Comparison of ENCODE assay signal across 15 cellular contexts in genomic region chr11:125426818-125427528, GRCh38.
DNase-seq lines count a peak whose midpoint lies in the region; ATAC-seq and TF ChIP-seq lines count a peak whose summit lies in the region.
"Had no signal": no experiment of that assay in that cellular context is flagged by ENCODE, and none has a peak within 500 bp of the region (broad histone marks: within the 10 kb centered on the region; RNA-seq: fewer than 3 reads in every experiment).

No MANE protein-coding gene starts in this region.

- H3K9me3 ChIP-seq in OCI-LY7 (ENCODE audit: low read length), result no peaks in the 10 kb centered on the region
- no peaks in the 10 kb centered on the region for H3K9me3 ChIP-seq in gastrocnemius medialis
- no peaks in the 10 kb centered on the region for H3K9me3 ChIP-seq in MM.1S (replicated peaks; ENCODE audit: insufficient read depth, low read length)

- in situ Hi-C loops in gastrocnemius medialis (cut with MboI; ENCODE audit: low sequenced_read_pairs in 4 of 4), result no loop called here

- ATAC-seq in GM23338, result peak; percentile 7; the same call in 2 of the 3 replicates
- ATAC-seq in gastrocnemius medialis, result peak in 1 of 2 donors; percentile 13
- ATAC-seq in HG03045 (IDR thresholded peaks at IDR 0.05; ENCODE audit: unreplicated experiment), result no peak
- ATAC-seq: PC-3 had no signal

- H3K79me2 ChIP-seq in GM23338 (replicated peaks; ENCODE audit: insufficient read depth) (no peaks in the 10 kb centered on the region), OCI-LY7 (ENCODE audit: insufficient read depth, low read depth, low read length) (no peaks in the 10 kb centered on the region), MM.1S (ENCODE audit: low read length) (no peaks in the 10 kb centered on the region)

- BruUV-seq in OCI-LY7 (replicated peaks; lab: Mats Ljungman, UMichigan), result no TSS peak

- H3K36me3 Mint-ChIP-seq in GM23338 (ENCODE audit: low read depth), result no peaks in the 10 kb centered on the region
- H3K36me3 Mint-ChIP-seq: IgD-negative memory B cell had no signal

- CTCF ChIA-PET in OCI-LY7 (lab: Charles Lee; ENCODE audit: unreplicated experiment), result interaction anchor here (0.5 kb wide), 1 partner anchor 198 kb away, joined by 3 read pairs; no protein-coding TSS in a partner anchor

- H3K9ac ChIP-seq in MM.1S (ENCODE audit: low read length), result no peak overlapping the region

- H3K27ac Mint-ChIP-seq in GM23338, result no peak overlapping the region; the same call in 1 of the 2 replicates
- H3K27ac Mint-ChIP-seq: IgD-negative memory B cell had no signal

- POLR2A ChIA-PET in OCI-LY7 (lab: Charles Lee), result interaction anchor here (0.6 kb wide), 1 partner anchor 27 kb away, joined by 3 read pairs; no protein-coding TSS in a partner anchor

- H4K20me1 ChIP-seq in GM23338 (replicated peaks; ENCODE audit: insufficient read depth) (no peaks in the 10 kb centered on the region), OCI-LY7 (ENCODE audit: insufficient read depth, low read length) (no peaks in the 10 kb centered on the region), MM.1S (ENCODE audit: insufficient read depth, low read length) (no peaks in the 10 kb centered on the region)

- H3K36me3 ChIP-seq in GM23338 (ENCODE audit: insufficient read depth), result no peaks in the 10 kb centered on the region
- no peaks in the 10 kb centered on the region for H3K36me3 ChIP-seq in OCI-LY7 (ENCODE audit: insufficient read depth, low read length)
- no peaks in the 10 kb centered on the region for H3K36me3 ChIP-seq in gastrocnemius medialis
- H3K36me3 ChIP-seq in MM.1S (replicated peaks; ENCODE audit: insufficient read depth, low read length), result no peaks in the 10 kb centered on the region

- H3K4me3 ChIP-seq in GM23338 (no peak overlapping the region), OCI-LY7 (ENCODE audit: low read depth, low read length, poor library complexity, severe bottlenecking) (no peak overlapping the region), gastrocnemius medialis (no peak overlapping the region), MM.1S (ENCODE audit: low read length) (no peak overlapping the region)

- TF ChIP-seq POLR2A in gastrocnemius medialis (IDR thresholded peaks at IDR 0.05), result no peak

- H3K4me1 Mint-ChIP-seq in GM23338, result peaks cover 18% of the 10 kb centered on the region

- H3K4me1 ChIP-seq in GM23338 (ENCODE audit: insufficient read depth) (peaks cover 11% of the 10 kb centered on the region), OCI-LY7 (ENCODE audit: insufficient read depth, low read length, poor library complexity, severe bottlenecking) (peaks cover 5% of the 10 kb centered on the region), gastrocnemius medialis (peaks cover 65 to 66% of the 10 kb centered on the region in 2 donors), MM.1S (ENCODE audit: low read length) (0 out of 2 replicates have a peak, but pooled peaks cover 2% of the 10 kb centered on the region)

- H3K9me2 ChIP-seq in GM23338 (ENCODE audit: insufficient read depth) (no peaks in the 10 kb centered on the region), OCI-LY7 (ENCODE audit: insufficient read depth, low read length) (no peaks in the 10 kb centered on the region), MM.1S (replicated peaks; ENCODE audit: insufficient read depth, low read length) (no peaks in the 10 kb centered on the region)

- H3K4me3 Mint-ChIP-seq in GM23338, result no peak overlapping the region
- H3K4me3 Mint-ChIP-seq: IgD-negative memory B cell had no signal

- H2AFZ ChIP-seq in GM23338, result peak overlapping the region; percentile 28; the same call in 1 of the 2 replicates
- no peak overlapping the region for H2AFZ ChIP-seq in OCI-LY7 (ENCODE audit: low read length)
- H2AFZ ChIP-seq in MM.1S (ENCODE audit: low read length), result no peak overlapping the region

- intact Hi-C loops in OCI-LY7 (cut with micrococcal nuclease; ENCODE audit: unreplicated experiment) (loop anchor here (10.0 kb wide), 1 partner anchor 462 kb away; no protein-coding TSS in a partner anchor), gastrocnemius medialis (cut with DNase I; ENCODE audit: low total_unique reads) (loop anchor here (5.0 kb wide), 2 partner anchors 200 to 315 kb away; partner anchors contain the start of gene TMEM218)

- no peaks in the 10 kb centered on the region for H3F3A ChIP-seq in GM23338 (replicated peaks; ENCODE audit: low read depth)
- no peaks in the 10 kb centered on the region for H3F3A ChIP-seq in MM.1S (ENCODE audit: insufficient read depth, low read length)

- TF ChIP-seq CTCF in GM23338 (conservative IDR thresholded peaks at IDR 0.05; ENCODE audit: low read depth in 2 of 2), result peak in 1 of 2 experiments; percentile 17; a peak in 1 of 4 replicates
- no peak for TF ChIP-seq CTCF in OCI-LY7 (conservative IDR thresholded peaks at IDR 0.05; ENCODE audit: low read length)
- TF ChIP-seq CTCF in gastrocnemius medialis (IDR thresholded peaks at IDR 0.05 in 4 of 5, conservative IDR thresholded peaks at IDR 0.05 in 1 of 5), result no peak
- no peak for TF ChIP-seq CTCF in MM.1S (IDR thresholded peaks at IDR 0.05; ENCODE audit: low read length)

- no peak overlapping the region for H3K27ac ChIP-seq in GM23338 (ENCODE audit: low read depth)
- H3K27ac ChIP-seq in OCI-LY7 (ENCODE audit: low read depth, low read length, poor library complexity, severe bottlenecking), result no peak overlapping the region
- peak overlapping the region; percentile 82 to 88 (median 85) for H3K27ac ChIP-seq in gastrocnemius medialis
- no peak overlapping the region for H3K27ac ChIP-seq in MM.1S (ENCODE audit: low read length)
- H3K27ac ChIP-seq: C4-2B had no signal

- peaks cover 11% of the 10 kb centered on the region for H3K27me3 Mint-ChIP-seq in GM23338 (ENCODE audit: insufficient read depth, low read depth, poor library complexity)

- no peak overlapping the region for H3K4me2 ChIP-seq in GM23338
- H3K4me2 ChIP-seq in OCI-LY7 (ENCODE audit: low read length), result no peak overlapping the region
- H3K4me2 ChIP-seq in MM.1S (ENCODE audit: low read depth, low read length), result no peak overlapping the region

- no peaks in the 10 kb centered on the region for H3K27me3 ChIP-seq in GM23338 (ENCODE audit: insufficient read depth)
- no peaks in the 10 kb centered on the region for H3K27me3 ChIP-seq in gastrocnemius medialis
- no peaks in the 10 kb centered on the region for H3K27me3 ChIP-seq in MM.1S (replicated peaks; ENCODE audit: insufficient read depth, low read length)

- no peak for DNase-seq in GM23338 (ENCODE audit: low spot score)
- DNase-seq in OCI-LY7 (ENCODE audit: low spot score), result peak; percentile 21
- peak; percentile 81 for DNase-seq in mesenteric fat pad (ENCODE audit: low spot score)
- DNase-seq in gastrocnemius medialis, result peak in 1 of 2 donors; percentile 52
- no peak for DNase-seq in MM.1S
- no peak for DNase-seq in KG1 (lab: John Stamatoyannopoulos, UW)
- DNase-seq: NCI-H1417, NCI-H187 treated with DMSO at 0.1 percent for 48 hours, NCI-H2227 treated with DMSO at 0.1 percent for 48 hours, NCI-H510A treated with DMSO at 0.1 percent for 48 hours, NCI-H774, PC-3 had no signal

- H3K9me3 Mint-ChIP-seq in GM23338, result no peaks in the 10 kb centered on the region
- H3K9me3 Mint-ChIP-seq: IgD-negative memory B cell had no signal

TF ChIP-seq in GM23338, 12 proteins besides CTCF, POLR2A, EP300 and RAD21 (continues in another document):
- no peak for TF ChIP-seq ZNF331 (CRISPR knock-in tag; IDR thresholded peaks at IDR 0.05; ENCODE audit: low read depth)
- TF ChIP-seq EZH2phosphoT487 (IDR thresholded peaks at IDR 0.05; ENCODE audit: unreplicated experiment), result no peak

Comparison
In these comparisons a context has a peak if more than half of its experiments do, and no peak if none do; other contexts are left out.
1. DNase-seq: peak in OCI-LY7 (single experiment) and mesenteric fat pad (single experiment); none in GM23338 (single experiment), MM.1S (single experiment) and KG1 (single experiment).
2. H3K27ac ChIP-seq: peak in gastrocnemius medialis (4 of 4); none in GM23338 (single experiment), OCI-LY7 (single experiment) and MM.1S (single experiment).